8 cellular contexts compared by ENCODE assay signal in genomic region chr18:50878345-50879301, GRCh38. TPM values are rescaled to one million over a fixed set of nuclear protein-coding genes. Genes with fewer than 3 reads are reported as not detected.
A peak's percentile ranks its signal among the peaks of the same experiment; 100 is the strongest.
DNase-seq lines count a peak whose midpoint lies in the region; ATAC-seq and TF ChIP-seq lines count a peak whose summit lies in the region.

TSS of gene ME2 (plus strand) at chr18:50879118. CDS start at chr18:50895821, 16,703 bp downstream.

- peak within 1 kb of the TSS; percentile 84 for H3K9ac ChIP-seq in SK-N-SH

- TF ChIP-seq CTCF in SK-N-SH (IDR thresholded peaks at IDR 0.05) = no peak

- H3K36me3 ChIP-seq in SK-N-SH (replicated peaks in 1 of 2; ENCODE audit: control insufficient read depth in 1 of 2, insufficient read depth in 2 of 2, low read length in 1 of 2) = no peaks in the 10 kb centered on the region

- H2AFZ ChIP-seq in SK-N-SH (ENCODE audit: low read depth) = peak within 1 kb of the TSS; percentile 93

- H3K9me3 ChIP-seq in SK-N-SH = no peaks in the 10 kb centered on the region

- peak within 1 kb of the TSS; percentile 93 for H3K4me3 ChIP-seq in GM08714 (ENCODE audit: low read length)
- peak within 1 kb of the TSS; percentile 73 to 89 for H3K4me3 ChIP-seq in SK-N-SH (ENCODE audit: low read depth in 2 of 2, low read length in 1 of 2)

- CTCF ChIA-PET in SK-N-SH (lab: Yijun Ruan, JAX) = interaction anchor here (0.8 to 1.6 kb wide), 2 partner anchors 12 to 59 kb away, joined by 3 to 6 read pairs; partner anchors contain the start of gene MRO

- H4K20me1 ChIP-seq in SK-N-SH (ENCODE audit: insufficient read depth) = peaks cover 9% of the 10 kb centered on the region; the same call in 1 of the 2 replicates

- TF ChIP-seq RAD21 in SK-N-SH (IDR thresholded peaks at IDR 0.05; ENCODE audit: low read length) = no peak

- H3K27me3 ChIP-seq in SK-N-SH (ENCODE audit: insufficient read depth) = no peaks in the 10 kb centered on the region

- peaks cover 42% of the 10 kb centered on the region for H3K79me2 ChIP-seq in SK-N-SH (ENCODE audit: insufficient read depth)

- H3K9me2 ChIP-seq in SK-N-SH = no peaks in the 10 kb centered on the region

- peaks cover 0 to 3% of the 10 kb centered on the region in 2 experiments; a peak in 1 of 4 replicates for H3K4me1 ChIP-seq in SK-N-SH (ENCODE audit: control insufficient read depth in 1 of 2, insufficient read depth in 2 of 2, low read depth in 1 of 2, low read length in 1 of 2)

- ATAC-seq in HG02588 (IDR thresholded peaks at IDR 0.05; ENCODE audit: unreplicated experiment) = peak; percentile 94

- peaks cover 10% of the 10 kb centered on the region for H3F3A ChIP-seq in SK-N-SH (replicated peaks; ENCODE audit: insufficient read depth)

- WGBS in SK-N-SH (ENCODE audit: low lambda C conversion rate) = 6% methylated on average over 18 of the region's 78 CpGs

- TF ChIP-seq EP300 in SK-N-SH (IDR thresholded peaks at IDR 0.05; ENCODE audit: borderline replicate concordance in 1 of 2, low read depth in 1 of 2, low read length in 1 of 2) = no peak

- POLR2A ChIA-PET in SK-N-SH (lab: Yijun Ruan, JAX) = interaction anchor here (0.6 to 1.4 kb wide), 6 partner anchors 9 to 154 kb away, joined by 3 to 14 read pairs (median 4); partner anchors contain the start of gene ELAC1

- peak within 1 kb of the TSS; percentile 90 for H3K4me2 ChIP-seq in SK-N-SH

- peak within 1 kb of the TSS; percentile 79 to 89 for H3K27ac ChIP-seq in SK-N-SH (ENCODE audit: low read depth in 2 of 2, low read length in 1 of 2)
- H3K27ac ChIP-seq in substantia nigra (ENCODE audit: low read depth, low read length, poor library complexity, severe bottlenecking) = peak within 1 kb of the TSS; percentile 82

- DNase-seq in NCI-H1092 (lab: John Stamatoyannopoulos, UW) (peak; percentile 88), SK-N-SH (peak; percentile 99), germinal center (ENCODE audit: low spot score) (peak; percentile 97), non-pigmented ciliary epithelial cell (ENCODE audit: low read depth) (peak; percentile 42), substantia nigra (lab: John Stamatoyannopoulos, UW) (peak; percentile 64 to 95 (median 89))
- DNase-seq in activated naive CD4-positive, alpha-beta T cell treated with anti-CD3 and anti-CD28 coated beads, Interleukin-2, amount 50 U/mL, for 16 hours = peak; percentile 89

TF ChIP-seq in SK-N-SH, 30 proteins besides CTCF, POLR2A, EP300 and RAD21:
- TF ChIP-seq MAX (IDR thresholded peaks at IDR 0.05; ENCODE audit: low read depth) (peak; percentile 87), PBX3 (IDR thresholded peaks at IDR 0.05) (peak; percentile 99), JUND (IDR thresholded peaks at IDR 0.05) (no peak), FOXJ3 (CRISPR knock-in tag; IDR thresholded peaks at IDR 0.05) (no peak), GABPA (IDR thresholded peaks at IDR 0.05; ENCODE audit: low read depth) (peak; percentile 63), MXI1 (IDR thresholded peaks at IDR 0.05; ENCODE audit: low read depth, low read length) (peak; percentile 76; the same call in 1 of the 2 replicates), POLR2AphosphoS5 (IDR thresholded peaks at IDR 0.05; ENCODE audit: low read depth, low read length) (peak; percentile 54; the same call in 1 of the 2 replicates), MEF2A (IDR thresholded peaks at IDR 0.05; ENCODE audit: borderline replicate concordance, low read depth) (no peak), YY1 (IDR thresholded peaks at IDR 0.05; ENCODE audit: low read depth) (0 out of 2 replicates have a peak, but pooled peaks have one; percentile 37), IRF3 (IDR thresholded peaks at IDR 0.05; ENCODE audit: low read depth, low read length) (peak; percentile 57), CHD2 (IDR thresholded peaks at IDR 0.05; ENCODE audit: low read length, partially characterized antibody) (peak; percentile 47), NRF1 (IDR thresholded peaks at IDR 0.05; ENCODE audit: low read depth, low read length) (peak; percentile 31; the same call in 1 of the 2 replicates), TAF1 (IDR thresholded peaks at IDR 0.05; ENCODE audit: borderline replicate concordance, low read depth, low read length) (peak; percentile 62; the same call in 1 of the 2 replicates)

RNA-seq across cellular contexts. Expression of gene ME2, which starts in this region (rescaled TPM):
- polyA plus RNA-seq in SK-N-SH (2012; rRNA removed) = 35.1 and 41.8 TPM in 2 replicates
- polyA plus RNA-seq in SK-N-SH (2012; cell fraction: cytosol; rRNA removed) = 46.2 and 56.0 TPM in 2 replicates
- polyA plus RNA-seq in SK-N-SH (2012; cell fraction: nucleus; rRNA removed) = 21.2 and 34.3 TPM in 2 replicates

Comparison
In these comparisons a context has a peak if more than half of its experiments do, and no peak if none do; other contexts are left out.
1. Peak in every context shown above with its lines: DNase-seq, ATAC-seq, H3K4me3 ChIP-seq and H3K27ac ChIP-seq.
2. DNase-seq: peak in every context shown above with its lines; median percentile 99 in SK-N-SH; 97 in germinal center; 89 in activated naive CD4-positive, alpha-beta T cell treated with anti-CD3 and anti-CD28 coated beads, Interleukin-2, amount 50 U/mL, for 16 hours; 89 in substantia nigra; 88 in NCI-H1092; 42 in non-pigmented ciliary epithelial cell.